9 cellular contexts compared by ENCODE assay signal in genomic region chr2:98027535-98027934, GRCh38. TPM values are rescaled to one million over a fixed set of nuclear protein-coding genes. Genes with fewer than 3 reads are reported as not detected.
DNase-seq lines count a peak whose midpoint lies in the region; ATAC-seq and TF ChIP-seq lines count a peak whose summit lies in the region.
"Had no signal": no experiment of that assay in that cellular context is flagged by ENCODE, and none has a peak within 500 bp of the region (broad histone marks: within the 10 kb centered on the region; RNA-seq: fewer than 3 reads in every experiment).

No MANE protein-coding gene starts in this region.

- no peak overlapping the region for H3K9ac ChIP-seq in colonic mucosa (ENCODE audit: low read depth in 2 of 2, low read length in 2 of 2)
- no peak overlapping the region for H3K9ac ChIP-seq in SK-N-SH

- H3K9me2 ChIP-seq in SK-N-SH: no peaks in the 10 kb centered on the region

- no peak for TF ChIP-seq EP300 in SK-N-SH (IDR thresholded peaks at IDR 0.05; ENCODE audit: borderline replicate concordance in 1 of 2, low read depth in 1 of 2, low read length in 1 of 2)

- in situ Hi-C loops in GM13976 (cut with MboI; ENCODE audit: low sequenced_read_pairs, unreplicated experiment): no loop called here

- 50% methylated on average over 3 of the region's 3 CpGs for WGBS in SK-N-SH (ENCODE audit: low lambda C conversion rate)

- no peaks in the 10 kb centered on the region for H3K36me3 ChIP-seq in colonic mucosa
- H3K36me3 ChIP-seq in SK-N-SH (replicated peaks in 1 of 2; ENCODE audit: control insufficient read depth in 1 of 2, insufficient read depth in 2 of 2, low read length in 1 of 2): no peaks in the 10 kb centered on the region
- H3K36me3 ChIP-seq: right atrium auricular region had no signal

- H4K20me1 ChIP-seq in SK-N-SH (ENCODE audit: insufficient read depth): no peaks in the 10 kb centered on the region

- H3K4me1 ChIP-seq in colonic mucosa (no peaks in the 10 kb centered on the region), SK-N-SH (ENCODE audit: control insufficient read depth in 1 of 2, insufficient read depth in 2 of 2, low read depth in 1 of 2, low read length in 1 of 2) (no peaks in the 10 kb centered on the region)

- H3K27ac ChIP-seq in colonic mucosa (no peak overlapping the region), SK-N-SH (ENCODE audit: low read depth in 2 of 2, low read length in 1 of 2) (no peak overlapping the region)
- H3K27ac ChIP-seq: right atrium auricular region had no signal

- ATAC-seq in GM21360 (IDR thresholded peaks at IDR 0.05; ENCODE audit: unreplicated experiment): peak; percentile 47
- ATAC-seq in HG03103 (IDR thresholded peaks at IDR 0.05; ENCODE audit: low read depth, unreplicated experiment): peak; percentile 38

- H3K79me2 ChIP-seq in SK-N-SH (ENCODE audit: insufficient read depth): no peaks in the 10 kb centered on the region

- no peak for TF ChIP-seq CTCF in GM13976 (IDR thresholded peaks at IDR 0.05; ENCODE audit: borderline replicate concordance, control extremely low read depth, extremely low read depth, insufficient read depth, missing control alignments)
- TF ChIP-seq CTCF in colonic mucosa (IDR thresholded peaks at IDR 0.05): no peak
- no peak for TF ChIP-seq CTCF in SK-N-SH (IDR thresholded peaks at IDR 0.05)

- intact Hi-C loops in colonic mucosa (cut with DNase I): no loop called here

- no peaks in the 10 kb centered on the region for H3F3A ChIP-seq in SK-N-SH (replicated peaks; ENCODE audit: insufficient read depth)

- TF ChIP-seq RAD21 in SK-N-SH (IDR thresholded peaks at IDR 0.05; ENCODE audit: low read length): no peak

- H3K27me3 ChIP-seq in colonic mucosa (no peaks in the 10 kb centered on the region), SK-N-SH (ENCODE audit: insufficient read depth) (no peaks in the 10 kb centered on the region; the same call in 1 of the 2 replicates)
- H3K27me3 ChIP-seq: right atrium auricular region had no signal

- POLR2A ChIA-PET in SK-N-SH (lab: Yijun Ruan, JAX): no interaction called here

- CTCF ChIA-PET in SK-N-SH (lab: Yijun Ruan, JAX): interaction anchor here (1.3 kb wide), 1 partner anchor 10 kb away, joined by 5 read pairs; no protein-coding TSS in a partner anchor

- DNase-seq in GM13976 (ENCODE audit: low spot score) (peak; percentile 47), colonic mucosa (peak; percentile 13), SK-N-SH (no peak), HUDEP-2 (lab: John Stamatoyannopoulos, UW; ENCODE audit: unreplicated experiment in 76 of 76) (no peak), foreskin melanocyte (no peak)
- no peak for DNase-seq in activated T-cell treated with anti-CD3 and anti-CD28 coated beads, Interleukin-2, amount 50 U/mL, for 1 hour

- H3K4me2 ChIP-seq in SK-N-SH: no peak overlapping the region

- H3K4me3 ChIP-seq in colonic mucosa (no peak overlapping the region), SK-N-SH (ENCODE audit: low read depth in 2 of 2, low read length in 1 of 2) (no peak overlapping the region)
- H3K4me3 ChIP-seq: right atrium auricular region had no signal

- no peak overlapping the region for H2AFZ ChIP-seq in SK-N-SH (ENCODE audit: low read depth)

- H3K9me3 ChIP-seq in colonic mucosa (no peaks in the 10 kb centered on the region), SK-N-SH (no peaks in the 10 kb centered on the region)
- H3K9me3 ChIP-seq: right atrium auricular region had no signal

TF ChIP-seq in SK-N-SH, 30 proteins besides CTCF, POLR2A, EP300 and RAD21:
- TF ChIP-seq YY1 (IDR thresholded peaks at IDR 0.05; ENCODE audit: low read depth) (no peak), RCOR1 (IDR thresholded peaks at IDR 0.05; ENCODE audit: low read length) (no peak), TEAD4 (IDR thresholded peaks at IDR 0.05; ENCODE audit: borderline replicate concordance, insufficient read depth) (no peak), REST (IDR thresholded peaks at IDR 0.05; ENCODE audit: low read depth, low read length) (no peak), FOSL2 (IDR thresholded peaks at IDR 0.05; ENCODE audit: borderline replicate concordance, low read depth) (no peak), GATA2 (CRISPR knock-in tag; IDR thresholded peaks at IDR 0.05) (no peak), TAF1 (IDR thresholded peaks at IDR 0.05; ENCODE audit: borderline replicate concordance, low read depth, low read length) (no peak), MAX (IDR thresholded peaks at IDR 0.05; ENCODE audit: low read depth) (no peak), RFX5 (IDR thresholded peaks at IDR 0.05; ENCODE audit: low read length) (no peak), CHD2 (IDR thresholded peaks at IDR 0.05; ENCODE audit: low read length, partially characterized antibody) (no peak), EZH2phosphoT487 (IDR thresholded peaks at IDR 0.05; ENCODE audit: borderline replicate concordance, low read depth) (no peak), POLR2AphosphoS5 (IDR thresholded peaks at IDR 0.05; ENCODE audit: low read depth, low read length) (no peak), JUND (IDR thresholded peaks at IDR 0.05) (no peak), MEF2A (IDR thresholded peaks at IDR 0.05; ENCODE audit: borderline replicate concordance, low read depth) (no peak), MXI1 (IDR thresholded peaks at IDR 0.05; ENCODE audit: low read depth, low read length) (no peak)

RNA-seq across cellular contexts. Expression of gene TMEM131, which starts 31.8 kb away (rescaled TPM):
- total RNA-seq in colonic mucosa: 10 to 100 TPM; 52.4 to 60.8 TPM
- 7.8 and 9.1 TPM in 2 replicates for polyA plus RNA-seq in SK-N-SH (2012; rRNA removed)
- polyA plus RNA-seq in SK-N-SH (2012; cell fraction: cytosol; rRNA removed): 7.4 and 7.5 TPM in 2 replicates
- 20.6 and 30.2 TPM in 2 replicates for polyA plus RNA-seq in SK-N-SH (2012; cell fraction: nucleus; rRNA removed)

RNA-seq across cellular contexts. Expression of gene VWA3B, which starts 59.4 kb away (rescaled TPM):
- total RNA-seq in colonic mucosa: 1 to 10 TPM; 1.8 to 3.2 TPM
- polyA plus RNA-seq in SK-N-SH (2012; rRNA removed): not detected in 2 replicates
- not detected in 2 replicates for polyA plus RNA-seq in SK-N-SH (2012; cell fraction: cytosol; rRNA removed)
- polyA plus RNA-seq in SK-N-SH (2012; cell fraction: nucleus; rRNA removed): not detected in 2 replicates
- total RNA-seq: right atrium auricular region had no signal

Comparison
In these comparisons a context has a peak if more than half of its experiments do, and no peak if none do; other contexts are left out.
1. DNase-seq: peak in GM13976 (single experiment) and colonic mucosa (single experiment); none in SK-N-SH (single experiment), HUDEP-2 (0 of 76), foreskin melanocyte (single experiment) and activated T-cell treated with anti-CD3 and anti-CD28 coated beads, Interleukin-2, amount 50 U/mL, for 1 hour (single experiment).